ENCODE assay signal across 14 cellular contexts in the genomic region with DNA sequence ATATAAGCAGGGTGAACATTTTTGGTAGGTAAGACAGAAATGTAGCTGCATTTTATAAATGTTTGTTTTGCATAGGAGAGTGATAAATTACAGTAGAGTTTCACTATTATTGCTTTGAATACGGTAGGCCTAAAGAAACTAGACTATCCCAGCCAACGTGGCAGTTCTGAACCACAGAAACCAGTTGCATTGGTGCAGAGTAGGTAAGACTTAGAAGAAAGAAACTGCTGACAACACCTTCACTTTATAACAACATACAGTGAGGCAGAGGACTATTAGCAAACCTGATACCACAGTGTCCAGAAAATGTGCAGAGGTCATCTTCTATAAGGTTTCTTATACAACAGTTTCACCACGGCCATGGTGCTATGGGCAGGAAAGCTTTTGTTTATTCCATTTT.
DNase-seq lines count a peak whose midpoint lies in the region; ATAC-seq and TF ChIP-seq lines count a peak whose summit lies in the region.
"Had no signal": no experiment of that assay in that cellular context is flagged by ENCODE, and none has a peak within 500 bp of the region (broad histone marks: within the 10 kb centered on the region; RNA-seq: fewer than 3 reads in every experiment).

No MANE protein-coding gene starts in this region.

- DNase-seq in MM.1S: peak; percentile 93
- DNase-seq in DMS 273 (lab: John Stamatoyannopoulos, UW; ENCODE audit: unreplicated experiment): no peak
- no peak for DNase-seq in RKO (ENCODE audit: low spot score)
- DNase-seq in NCI-H1436 treated with DMSO at 0.1 percent for 48 hours (lab: John Stamatoyannopoulos, UW): no peak
- DNase-seq in NCI-H1105 treated with DMSO at 0.1 percent for 48 hours (lab: John Stamatoyannopoulos, UW): no peak
- DNase-seq: activated CD4-positive, alpha-beta T cell treated with anti-CD3 and anti-CD28 coated beads, Interleukin-2, amount 50 U/mL, for 48 hours; NCI-H1048; sigmoid colon; thyroid gland had no signal

- H3K4me1 ChIP-seq in MM.1S (ENCODE audit: low read length): peaks cover 22% of the 10 kb centered on the region
- H3K4me1 ChIP-seq: thyroid gland had no signal

- no peaks in the 10 kb centered on the region for H4K20me1 ChIP-seq in MM.1S (ENCODE audit: insufficient read depth, low read length)

- no peak overlapping the region for H2AFZ ChIP-seq in MM.1S (ENCODE audit: low read length)

- H3K4me3 ChIP-seq in MM.1S (ENCODE audit: low read length): no peak overlapping the region
- H3K4me3 ChIP-seq: sigmoid colon, thyroid gland had no signal

- ATAC-seq in GM18870 (IDR thresholded peaks at IDR 0.05; ENCODE audit: unreplicated experiment) (peak; percentile 99), GM21526 (IDR thresholded peaks at IDR 0.05; ENCODE audit: low FRiP score, unreplicated experiment) (peak; percentile 96), HG03045 (IDR thresholded peaks at IDR 0.05; ENCODE audit: unreplicated experiment) (peak; percentile 98)

- no peak for TF ChIP-seq CTCF in MM.1S (IDR thresholded peaks at IDR 0.05; ENCODE audit: low read length)

- no peaks in the 10 kb centered on the region for H3K36me3 ChIP-seq in MM.1S (replicated peaks; ENCODE audit: insufficient read depth, low read length)
- H3K36me3 ChIP-seq: sigmoid colon, thyroid gland had no signal

- no peaks in the 10 kb centered on the region for H3K9me3 ChIP-seq in MM.1S (replicated peaks; ENCODE audit: insufficient read depth, low read length)
- H3K9me3 ChIP-seq: sigmoid colon, thyroid gland had no signal

- H3K9me2 ChIP-seq in MM.1S (replicated peaks; ENCODE audit: insufficient read depth, low read length): no peaks in the 10 kb centered on the region

- peaks cover 15% of the 10 kb centered on the region for H3F3A ChIP-seq in MM.1S (ENCODE audit: insufficient read depth, low read length)

- peak overlapping the region; percentile 71; the same call in 1 of the 2 replicates for H3K27ac ChIP-seq in MM.1S (ENCODE audit: low read length)
- H3K27ac ChIP-seq: C4-2B, HL-60, sigmoid colon, thyroid gland had no signal

- H3K9ac ChIP-seq in MM.1S (ENCODE audit: low read length): no peak overlapping the region

- H3K79me2 ChIP-seq in MM.1S (ENCODE audit: low read length): no peaks in the 10 kb centered on the region

- H3K4me2 ChIP-seq in MM.1S (ENCODE audit: low read depth, low read length): peak overlapping the region; percentile 49

- no peaks in the 10 kb centered on the region for H3K27me3 ChIP-seq in MM.1S (replicated peaks; ENCODE audit: insufficient read depth, low read length)
- H3K27me3 ChIP-seq: sigmoid colon, thyroid gland had no signal
